In the genomic region with DNA sequence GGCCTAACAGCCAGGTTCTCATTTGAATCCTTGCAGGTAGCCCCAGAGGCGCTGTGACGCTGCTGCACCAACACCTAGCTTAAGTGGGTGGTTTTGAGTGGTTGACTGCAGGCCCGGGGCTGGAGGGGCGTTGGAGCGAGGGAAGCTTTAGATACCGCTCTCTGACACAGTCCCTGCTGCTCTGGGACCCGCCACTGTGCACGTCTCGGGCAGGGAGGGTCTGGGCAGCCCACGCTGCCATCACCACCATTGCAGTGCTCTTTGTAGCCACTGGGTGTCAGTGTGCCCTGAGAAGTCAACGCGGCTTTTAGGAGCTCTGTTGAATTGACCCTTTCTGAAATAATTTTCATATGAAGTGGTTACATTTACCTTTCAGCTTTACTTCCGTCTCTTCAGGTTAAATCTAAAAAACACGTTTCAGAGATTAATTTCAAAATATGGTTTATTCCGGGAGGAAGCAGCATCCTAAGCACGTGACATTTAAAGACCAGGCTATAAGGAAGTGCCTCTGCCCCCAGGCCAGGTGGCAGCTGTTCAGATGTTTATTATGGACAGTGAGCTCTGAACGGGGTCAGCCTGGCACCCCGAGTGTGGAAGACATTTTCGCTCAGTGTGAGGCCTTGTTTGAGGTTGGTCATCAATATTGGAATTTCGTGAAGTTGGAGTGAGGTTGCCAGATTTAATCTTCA, we compare ENCODE assay signal across 1 cellular context.
TF ChIP-seq lines count a peak whose summit lies in the region.

No MANE protein-coding gene starts in this region.

TF ChIP-seq in GM12878, 131 proteins besides CTCF, POLR2A, EP300 and RAD21 (continued from another document):
- TF ChIP-seq, protein P1, sequence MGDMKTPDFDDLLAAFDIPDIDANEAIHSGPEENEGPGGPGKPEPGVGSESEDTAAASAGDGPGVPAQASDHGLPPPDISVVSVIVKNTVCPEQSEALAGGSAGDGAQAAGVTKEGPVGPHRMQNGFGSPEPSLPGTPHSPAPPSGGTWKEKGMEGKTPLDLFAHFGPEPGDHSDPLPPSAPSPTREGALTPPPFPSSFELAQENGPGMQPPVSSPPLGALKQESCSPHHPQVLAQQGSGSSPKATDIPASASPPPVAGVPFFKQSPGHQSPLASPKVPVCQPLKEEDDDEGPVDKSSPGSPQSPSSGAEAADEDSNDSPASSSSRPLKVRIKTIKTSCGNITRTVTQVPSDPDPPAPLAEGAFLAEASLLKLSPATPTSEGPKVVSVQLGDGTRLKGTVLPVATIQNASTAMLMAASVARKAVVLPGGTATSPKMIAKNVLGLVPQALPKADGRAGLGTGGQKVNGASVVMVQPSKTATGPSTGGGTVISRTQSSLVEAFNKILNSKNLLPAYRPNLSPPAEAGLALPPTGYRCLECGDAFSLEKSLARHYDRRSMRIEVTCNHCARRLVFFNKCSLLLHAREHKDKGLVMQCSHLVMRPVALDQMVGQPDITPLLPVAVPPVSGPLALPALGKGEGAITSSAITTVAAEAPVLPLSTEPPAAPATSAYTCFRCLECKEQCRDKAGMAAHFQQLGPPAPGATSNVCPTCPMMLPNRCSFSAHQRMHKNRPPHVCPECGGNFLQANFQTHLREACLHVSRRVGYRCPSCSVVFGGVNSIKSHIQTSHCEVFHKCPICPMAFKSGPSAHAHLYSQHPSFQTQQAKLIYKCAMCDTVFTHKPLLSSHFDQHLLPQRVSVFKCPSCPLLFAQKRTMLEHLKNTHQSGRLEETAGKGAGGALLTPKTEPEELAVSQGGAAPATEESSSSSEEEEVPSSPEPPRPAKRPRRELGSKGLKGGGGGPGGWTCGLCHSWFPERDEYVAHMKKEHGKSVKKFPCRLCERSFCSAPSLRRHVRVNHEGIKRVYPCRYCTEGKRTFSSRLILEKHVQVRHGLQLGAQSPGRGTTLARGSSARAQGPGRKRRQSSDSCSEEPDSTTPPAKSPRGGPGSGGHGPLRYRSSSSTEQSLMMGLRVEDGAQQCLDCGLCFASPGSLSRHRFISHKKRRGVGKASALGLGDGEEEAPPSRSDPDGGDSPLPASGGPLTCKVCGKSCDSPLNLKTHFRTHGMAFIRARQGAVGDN (IDR thresholded peaks at IDR 0.05) = no peak
- peak; percentile 63; the same call in 1 of the 3 replicates for TF ChIP-seq POU2F2 (IDR thresholded peaks at IDR 0.05; ENCODE audit: borderline replicate concordance, low read depth, low read length)
- TF ChIP-seq SMAD1 (IDR thresholded peaks at IDR 0.05; ENCODE audit: low read depth, partially characterized antibody) = no peak
- TF ChIP-seq RFX5 (IDR thresholded peaks at IDR 0.05; ENCODE audit: low read depth, low read length) = no peak
- TF ChIP-seq, protein P2, sequence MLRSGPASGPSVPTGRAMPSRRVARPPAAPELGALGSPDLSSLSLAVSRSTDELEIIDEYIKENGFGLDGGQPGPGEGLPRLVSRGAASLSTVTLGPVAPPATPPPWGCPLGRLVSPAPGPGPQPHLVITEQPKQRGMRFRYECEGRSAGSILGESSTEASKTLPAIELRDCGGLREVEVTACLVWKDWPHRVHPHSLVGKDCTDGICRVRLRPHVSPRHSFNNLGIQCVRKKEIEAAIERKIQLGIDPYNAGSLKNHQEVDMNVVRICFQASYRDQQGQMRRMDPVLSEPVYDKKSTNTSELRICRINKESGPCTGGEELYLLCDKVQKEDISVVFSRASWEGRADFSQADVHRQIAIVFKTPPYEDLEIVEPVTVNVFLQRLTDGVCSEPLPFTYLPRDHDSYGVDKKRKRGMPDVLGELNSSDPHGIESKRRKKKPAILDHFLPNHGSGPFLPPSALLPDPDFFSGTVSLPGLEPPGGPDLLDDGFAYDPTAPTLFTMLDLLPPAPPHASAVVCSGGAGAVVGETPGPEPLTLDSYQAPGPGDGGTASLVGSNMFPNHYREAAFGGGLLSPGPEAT (IDR thresholded peaks at IDR 0.05; ENCODE audit: low read depth) = no peak
- TF ChIP-seq SMAD5 (IDR thresholded peaks at IDR 0.05; ENCODE audit: low read depth) = no peak
- TF ChIP-seq IKZF1 (conservative IDR thresholded peaks at IDR 0.05) = no peak
- TF ChIP-seq PML (IDR thresholded peaks at IDR 0.05; ENCODE audit: low read length) = no peak
- no peak; the same call in 1 of the 2 replicates for TF ChIP-seq RB1 (IDR thresholded peaks at IDR 0.05; ENCODE audit: borderline replicate concordance)
- TF ChIP-seq ZSCAN29 (IDR thresholded peaks at IDR 0.05) = no peak
- no peak for TF ChIP-seq FOXK2 (IDR thresholded peaks at IDR 0.05)
- TF ChIP-seq MTA2 (IDR thresholded peaks at IDR 0.05; ENCODE audit: low read depth) = no peak
- no peak for TF ChIP-seq SIX5 (IDR thresholded peaks at IDR 0.05; ENCODE audit: low read depth, low read length, severe bottlenecking)
- no peak for TF ChIP-seq BCL11A (IDR thresholded peaks at IDR 0.05; ENCODE audit: low read depth, low read length)
- no peak for TF ChIP-seq CHD1 (IDR thresholded peaks at IDR 0.05; ENCODE audit: low read depth, low read length)
- TF ChIP-seq TAF1 (IDR thresholded peaks at IDR 0.05; ENCODE audit: borderline replicate concordance, low read depth, low read length) = no peak
- no peak for TF ChIP-seq BRCA1 (IDR thresholded peaks at IDR 0.05; ENCODE audit: low read depth, low read length)
- no peak for TF ChIP-seq BMI1 (IDR thresholded peaks at IDR 0.05; ENCODE audit: borderline replicate concordance)
- TF ChIP-seq SUZ12 (IDR thresholded peaks at IDR 0.05; ENCODE audit: unreplicated experiment) = no peak
- TF ChIP-seq, protein P3, sequence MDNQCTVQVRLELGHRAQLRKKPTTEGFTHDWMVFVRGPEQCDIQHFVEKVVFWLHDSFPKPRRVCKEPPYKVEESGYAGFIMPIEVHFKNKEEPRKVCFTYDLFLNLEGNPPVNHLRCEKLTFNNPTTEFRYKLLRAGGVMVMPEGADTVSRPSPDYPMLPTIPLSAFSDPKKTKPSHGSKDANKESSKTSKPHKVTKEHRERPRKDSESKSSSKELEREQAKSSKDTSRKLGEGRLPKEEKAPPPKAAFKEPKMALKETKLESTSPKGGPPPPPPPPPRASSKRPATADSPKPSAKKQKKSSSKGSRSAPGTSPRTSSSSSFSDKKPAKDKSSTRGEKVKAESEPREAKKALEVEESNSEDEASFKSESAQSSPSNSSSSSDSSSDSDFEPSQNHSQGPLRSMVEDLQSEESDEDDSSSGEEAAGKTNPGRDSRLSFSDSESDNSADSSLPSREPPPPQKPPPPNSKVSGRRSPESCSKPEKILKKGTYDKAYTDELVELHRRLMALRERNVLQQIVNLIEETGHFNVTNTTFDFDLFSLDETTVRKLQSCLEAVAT (IDR thresholded peaks at IDR 0.05) = no peak
- TF ChIP-seq, protein P4, sequence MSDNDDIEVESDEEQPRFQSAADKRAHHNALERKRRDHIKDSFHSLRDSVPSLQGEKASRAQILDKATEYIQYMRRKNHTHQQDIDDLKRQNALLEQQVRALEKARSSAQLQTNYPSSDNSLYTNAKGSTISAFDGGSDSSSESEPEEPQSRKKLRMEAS (IDR thresholded peaks at IDR 0.05; ENCODE audit: low read depth, low read length) = no peak
- TF ChIP-seq IKZF2 (IDR thresholded peaks at IDR 0.05) = no peak
- TF ChIP-seq SIN3A (IDR thresholded peaks at IDR 0.05; ENCODE audit: low read depth, low read length) = no peak
- TF ChIP-seq SMARCA5 (IDR thresholded peaks at IDR 0.05) = no peak
- TF ChIP-seq SPI1 (IDR thresholded peaks at IDR 0.05; ENCODE audit: borderline replicate concordance, insufficient read depth, low read depth, low read length) = peak; percentile 10; the same call in 1 of the 2 replicates
- TF ChIP-seq SMC3 (IDR thresholded peaks at IDR 0.05; ENCODE audit: borderline replicate concordance, low read length) = peak; percentile 97
- TF ChIP-seq, protein P5, sequence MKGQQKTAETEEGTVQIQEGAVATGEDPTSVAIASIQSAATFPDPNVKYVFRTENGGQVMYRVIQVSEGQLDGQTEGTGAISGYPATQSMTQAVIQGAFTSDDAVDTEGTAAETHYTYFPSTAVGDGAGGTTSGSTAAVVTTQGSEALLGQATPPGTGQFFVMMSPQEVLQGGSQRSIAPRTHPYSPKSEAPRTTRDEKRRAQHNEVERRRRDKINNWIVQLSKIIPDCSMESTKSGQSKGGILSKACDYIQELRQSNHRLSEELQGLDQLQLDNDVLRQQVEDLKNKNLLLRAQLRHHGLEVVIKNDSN (IDR thresholded peaks at IDR 0.05; ENCODE audit: borderline replicate concordance, extremely low read length, insufficient read depth, low read depth, low read length) = no peak
- no peak for TF ChIP-seq FOS (IDR thresholded peaks at IDR 0.05; ENCODE audit: borderline replicate concordance, extremely low read depth, insufficient read length)
- TF ChIP-seq, protein P6, sequence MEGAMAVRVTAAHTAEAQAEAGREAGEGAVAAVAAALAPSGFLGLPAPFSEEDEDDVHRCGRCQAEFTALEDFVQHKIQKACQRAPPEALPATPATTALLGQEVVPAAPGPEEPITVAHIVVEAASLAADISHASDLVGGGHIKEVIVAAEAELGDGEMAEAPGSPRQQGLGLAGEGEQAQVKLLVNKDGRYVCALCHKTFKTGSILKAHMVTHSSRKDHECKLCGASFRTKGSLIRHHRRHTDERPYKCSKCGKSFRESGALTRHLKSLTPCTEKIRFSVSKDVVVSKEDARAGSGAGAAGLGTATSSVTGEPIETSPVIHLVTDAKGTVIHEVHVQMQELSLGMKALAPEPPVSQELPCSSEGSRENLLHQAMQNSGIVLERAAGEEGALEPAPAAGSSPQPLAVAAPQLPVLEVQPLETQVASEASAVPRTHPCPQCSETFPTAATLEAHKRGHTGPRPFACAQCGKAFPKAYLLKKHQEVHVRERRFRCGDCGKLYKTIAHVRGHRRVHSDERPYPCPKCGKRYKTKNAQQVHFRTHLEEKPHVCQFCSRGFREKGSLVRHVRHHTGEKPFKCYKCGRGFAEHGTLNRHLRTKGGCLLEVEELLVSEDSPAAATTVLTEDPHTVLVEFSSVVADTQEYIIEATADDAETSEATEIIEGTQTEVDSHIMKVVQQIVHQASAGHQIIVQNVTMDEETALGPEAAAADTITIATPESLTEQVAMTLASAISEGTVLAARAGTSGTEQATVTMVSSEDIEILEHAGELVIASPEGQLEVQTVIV (IDR thresholded peaks at IDR 0.05; ENCODE audit: borderline replicate concordance, partially characterized antibody) = no peak
- no peak for TF ChIP-seq ZNF24 (IDR thresholded peaks at IDR 0.05)
- no peak for TF ChIP-seq STAT3 (IDR thresholded peaks at IDR 0.05; ENCODE audit: low read depth, low read length)
- TF ChIP-seq, protein P7, sequence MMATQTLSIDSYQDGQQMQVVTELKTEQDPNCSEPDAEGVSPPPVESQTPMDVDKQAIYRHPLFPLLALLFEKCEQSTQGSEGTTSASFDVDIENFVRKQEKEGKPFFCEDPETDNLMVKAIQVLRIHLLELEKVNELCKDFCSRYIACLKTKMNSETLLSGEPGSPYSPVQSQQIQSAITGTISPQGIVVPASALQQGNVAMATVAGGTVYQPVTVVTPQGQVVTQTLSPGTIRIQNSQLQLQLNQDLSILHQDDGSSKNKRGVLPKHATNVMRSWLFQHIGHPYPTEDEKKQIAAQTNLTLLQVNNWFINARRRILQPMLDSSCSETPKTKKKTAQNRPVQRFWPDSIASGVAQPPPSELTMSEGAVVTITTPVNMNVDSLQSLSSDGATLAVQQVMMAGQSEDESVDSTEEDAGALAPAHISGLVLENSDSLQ (IDR thresholded peaks at IDR 0.05) = no peak
- TF ChIP-seq BHLHE40 (IDR thresholded peaks at IDR 0.05; ENCODE audit: borderline replicate concordance in 1 of 2, low read depth in 2 of 2, low read length in 1 of 2) = peak in 1 of 2 experiments; percentile 30; a peak in 1 of 4 replicates
- no peak for TF ChIP-seq RELA (IDR thresholded peaks at IDR 0.05; ENCODE audit: borderline replicate concordance, partially characterized antibody)
- TF ChIP-seq, protein P8, sequence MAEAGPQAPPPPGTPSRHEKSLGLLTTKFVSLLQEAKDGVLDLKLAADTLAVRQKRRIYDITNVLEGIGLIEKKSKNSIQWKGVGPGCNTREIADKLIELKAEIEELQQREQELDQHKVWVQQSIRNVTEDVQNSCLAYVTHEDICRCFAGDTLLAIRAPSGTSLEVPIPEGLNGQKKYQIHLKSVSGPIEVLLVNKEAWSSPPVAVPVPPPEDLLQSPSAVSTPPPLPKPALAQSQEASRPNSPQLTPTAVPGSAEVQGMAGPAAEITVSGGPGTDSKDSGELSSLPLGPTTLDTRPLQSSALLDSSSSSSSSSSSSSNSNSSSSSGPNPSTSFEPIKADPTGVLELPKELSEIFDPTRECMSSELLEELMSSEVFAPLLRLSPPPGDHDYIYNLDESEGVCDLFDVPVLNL (IDR thresholded peaks at IDR 0.05; ENCODE audit: low read depth, low read length) = no peak
- TF ChIP-seq ESRRA (IDR thresholded peaks at IDR 0.05; ENCODE audit: low read length) = no peak
- no peak for TF ChIP-seq SRF (IDR thresholded peaks at IDR 0.05; ENCODE audit: low read depth in 2 of 2, low read length in 2 of 2)
- TF ChIP-seq YY1 (IDR thresholded peaks at IDR 0.05; ENCODE audit: low read depth, low read length) = peak; percentile 90
- TF ChIP-seq, protein P9, sequence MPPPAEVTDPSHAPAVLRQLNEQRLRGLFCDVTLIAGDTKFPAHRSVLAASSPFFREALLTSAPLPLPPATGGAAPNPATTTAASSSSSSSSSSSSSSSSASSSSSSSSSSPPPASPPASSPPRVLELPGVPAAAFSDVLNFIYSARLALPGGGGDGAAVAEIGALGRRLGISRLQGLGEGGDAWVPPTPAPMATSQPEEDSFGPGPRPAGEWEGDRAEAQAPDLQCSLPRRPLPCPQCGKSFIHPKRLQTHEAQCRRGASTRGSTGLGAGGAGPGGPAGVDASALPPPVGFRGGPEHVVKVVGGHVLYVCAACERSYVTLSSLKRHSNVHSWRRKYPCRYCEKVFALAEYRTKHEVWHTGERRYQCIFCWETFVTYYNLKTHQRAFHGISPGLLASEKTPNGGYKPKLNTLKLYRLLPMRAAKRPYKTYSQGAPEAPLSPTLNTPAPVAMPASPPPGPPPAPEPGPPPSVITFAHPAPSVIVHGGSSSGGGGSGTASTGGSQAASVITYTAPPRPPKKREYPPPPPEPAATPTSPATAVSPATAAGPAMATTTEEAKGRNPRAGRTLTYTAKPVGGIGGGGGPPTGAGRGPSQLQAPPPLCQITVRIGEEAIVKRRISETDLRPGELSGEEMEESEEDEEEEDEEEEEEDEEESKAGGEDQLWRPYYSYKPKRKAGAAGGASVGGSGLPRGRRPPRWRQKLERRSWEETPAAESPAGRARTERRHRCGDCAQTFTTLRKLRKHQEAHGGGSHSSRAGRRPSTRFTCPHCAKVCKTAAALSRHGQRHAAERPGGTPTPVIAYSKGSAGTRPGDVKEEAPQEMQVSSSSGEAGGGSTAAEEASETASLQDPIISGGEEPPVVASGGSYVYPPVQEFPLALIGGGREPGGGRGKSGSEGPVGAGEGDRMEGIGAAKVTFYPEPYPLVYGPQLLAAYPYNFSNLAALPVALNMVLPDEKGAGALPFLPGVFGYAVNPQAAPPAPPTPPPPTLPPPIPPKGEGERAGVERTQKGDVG (CRISPR knock-in tag; IDR thresholded peaks at IDR 0.05) = no peak
- TF ChIP-seq ETV6 (conservative IDR thresholded peaks at IDR 0.05 in 1 of 2, IDR thresholded peaks at IDR 0.05 in 1 of 2; ENCODE audit: borderline replicate concordance in 1 of 2, low read depth in 1 of 2) = no peak
- TF ChIP-seq NBN (IDR thresholded peaks at IDR 0.05) = no peak
- TF ChIP-seq TCF7 (IDR thresholded peaks at IDR 0.05; ENCODE audit: borderline replicate concordance) = no peak
- no peak for TF ChIP-seq ZNF622 (IDR thresholded peaks at IDR 0.05)
- no peak for TF ChIP-seq CBX5 (IDR thresholded peaks at IDR 0.05; ENCODE audit: low read depth)
- TF ChIP-seq RCOR1 (conservative IDR thresholded peaks at IDR 0.05; ENCODE audit: low read depth, low read length) = no peak
